Comparison of ENCODE assay signal across 9 cellular contexts in the genomic region with DNA sequence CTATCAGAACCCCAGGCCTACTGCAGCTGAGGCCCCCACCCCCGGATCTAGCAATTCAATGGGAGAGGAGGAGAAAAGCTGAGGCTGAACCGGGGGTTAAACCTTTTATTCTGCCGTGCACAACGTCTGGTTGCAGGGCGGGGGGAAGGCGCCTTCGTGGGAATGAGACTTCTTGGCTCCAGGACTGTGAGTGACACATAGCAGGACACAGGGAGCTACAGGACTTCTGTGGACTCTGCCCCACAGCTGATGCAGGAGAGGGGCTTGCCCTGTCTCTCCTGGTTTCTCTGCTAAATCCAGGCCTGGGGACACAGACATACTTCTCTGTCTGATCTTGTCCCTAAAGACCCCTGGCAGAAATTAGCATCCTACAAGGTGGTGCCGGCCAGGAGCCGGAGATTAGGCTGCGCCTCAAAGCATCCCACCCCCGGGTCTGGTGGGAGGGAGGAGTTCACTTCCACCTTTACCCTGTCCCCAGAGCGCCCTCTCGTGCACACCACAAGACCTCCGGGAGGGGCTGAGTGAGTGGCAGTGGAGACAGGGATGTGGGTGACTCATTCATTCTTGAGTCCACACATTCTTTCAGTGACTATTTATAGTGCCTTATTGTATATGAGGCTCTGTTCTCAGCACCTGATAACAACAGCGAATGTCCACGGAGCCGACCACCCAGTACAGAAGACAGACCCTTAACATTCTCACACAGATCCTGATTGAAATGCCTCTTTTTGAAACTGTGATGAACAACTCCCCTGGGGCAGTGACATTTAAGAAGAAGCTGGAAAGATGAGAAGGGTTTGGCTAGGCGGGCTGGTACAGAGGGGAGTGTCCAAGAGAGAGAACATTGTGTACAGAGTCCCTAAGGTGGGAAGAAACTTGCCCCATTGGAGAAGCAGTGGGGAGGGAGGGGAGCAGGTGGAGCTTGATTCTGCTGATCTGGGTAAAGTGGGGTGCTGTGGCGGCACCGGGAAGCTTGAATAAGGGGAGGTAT. TPM values are rescaled to one million over a fixed set of nuclear protein-coding genes. Genes with fewer than 3 reads are reported as not detected.
A peak's percentile ranks its signal among the peaks of the same experiment; 100 is the strongest.
DNase-seq lines count a peak whose midpoint lies in the region; ATAC-seq, FAIRE-seq and TF ChIP-seq lines count a peak whose summit lies in the region.
"Had no signal": no experiment of that assay in that cellular context is flagged by ENCODE, and none has a peak within 500 bp of the region (broad histone marks: within the 10 kb centered on the region; RNA-seq: fewer than 3 reads in every experiment).

No MANE protein-coding gene starts in this region.

- WGBS in pancreas, 2 donors: 80 to 81% methylated on average over 20 of the region's 20 CpGs

- peak in 3 of 4 donors; percentile 54 to 66 (median 64) for ATAC-seq in pancreas

- no peak overlapping the region for H3K4me3 ChIP-seq in HUES48 (ENCODE audit: low read depth, low read length)
- H3K4me3 ChIP-seq in fibroblast of the aortic adventitia (ENCODE audit: low read depth, low read length): no peak overlapping the region
- H3K4me3 ChIP-seq in pancreas: no peak overlapping the region

- H3K9me3 ChIP-seq in HUES48 (ENCODE audit: control insufficient read depth, insufficient read depth, low read length): no peaks in the 10 kb centered on the region
- no peaks in the 10 kb centered on the region for H3K9me3 ChIP-seq in pancreas

- DNase-seq in NCI-H1436 (lab: John Stamatoyannopoulos, UW) (peak; percentile 3), NCI-H1436 treated with DMSO at 0.1 percent for 48 hours (lab: John Stamatoyannopoulos, UW) (no peak), SW480 (ENCODE audit: low spot score) (peak; percentile 85), fibroblast of the aortic adventitia (ENCODE audit: low read depth) (peak; percentile 83), pancreas (no peak), activated gamma-delta T cell treated with Interleukin-2 at 50 U/mL for 16 hours (no peak)
- DNase-seq in NK-92 treated with Interleukin-12 subunit alpha and Interleukin-12 subunit beta, amount 100 ng/mL, for 24 hours (lab: John Stamatoyannopoulos, UW): no peak

- H3K9ac ChIP-seq in HUES48 (ENCODE audit: low read depth, low read length): no peak overlapping the region

- H3K27me3 ChIP-seq in HUES48 (ENCODE audit: control insufficient read depth, insufficient read depth, low read length) (no peaks in the 10 kb centered on the region), pancreas (no peaks in the 10 kb centered on the region)

- H3K27ac ChIP-seq in HUES48 (ENCODE audit: low read depth, low read length): peak overlapping the region; percentile 36
- H3K27ac ChIP-seq in pancreas: no peak overlapping the region

- TF ChIP-seq CTCF in fibroblast of the aortic adventitia (IDR thresholded peaks at IDR 0.05; ENCODE audit: insufficient read depth, low read length) (peak; percentile 54), pancreas (IDR thresholded peaks at IDR 0.05) (no peak)

- H3K4me1 ChIP-seq in HUES48 (ENCODE audit: control insufficient read depth, insufficient read depth, low read length): 0 out of 2 replicates have a peak, but pooled peaks cover 3% of the 10 kb centered on the region
- no peaks in the 10 kb centered on the region for H3K4me1 ChIP-seq in pancreas

- no peak for FAIRE-seq in pancreas (lab: Jason Lieb, UNC)

- intact Hi-C loops in pancreas (cut with DNase I): no loop called here

- H3K36me3 ChIP-seq in HUES48 (ENCODE audit: control insufficient read depth, insufficient read depth, low read length) (no peaks in the 10 kb centered on the region), pancreas (no peaks in the 10 kb centered on the region)

RNA-seq across cellular contexts. Expression of a gene that starts 38.9 kb away (rescaled TPM):
- total RNA-seq in fibroblast of the aortic adventitia (ENCODE audit: low replicate concordance) (2.5 and 24.8 TPM in 2 replicates), pancreas (10 to 100 TPM in 1 of 6 donors, 1 to 10 TPM in 5; 4.5 to 11.1 (median 5.6) TPM)
- polyA plus RNA-seq in pancreas: 10 to 100 TPM; 18.6 to 25.9 TPM
- total RNA-seq: B cell had no signal

Comparison
In these comparisons a context has a peak if more than half of its experiments do, and no peak if none do; other contexts are left out.
1. DNase-seq: peak in NCI-H1436 (single experiment), SW480 (single experiment) and fibroblast of the aortic adventitia (single experiment); none in NCI-H1436 treated with DMSO at 0.1 percent for 48 hours (single experiment), pancreas (0 of 6), NK-92 treated with Interleukin-12 subunit alpha and Interleukin-12 subunit beta, amount 100 ng/mL, for 24 hours (single experiment) and activated gamma-delta T cell treated with Interleukin-2 at 50 U/mL for 16 hours (single experiment).